11 cellular contexts compared by ENCODE assay signal in genomic region chr2:115162454-115163293, GRCh38.
DNase-seq lines count a peak whose midpoint lies in the region; ATAC-seq and TF ChIP-seq lines count a peak whose summit lies in the region.
"Had no signal": no experiment of that assay in that cellular context is flagged by ENCODE, and none has a peak within 500 bp of the region (broad histone marks: within the 10 kb centered on the region; RNA-seq: fewer than 3 reads in every experiment).

No MANE protein-coding gene starts in this region.

- H3K4me3 Mint-ChIP-seq in glutamatergic neuron (ENCODE audit: unreplicated experiment), result peak overlapping the region; percentile 87
- H3K4me3 Mint-ChIP-seq in activated CD8-positive, alpha-beta T cell treated with anti-CD3 and anti-CD28 coated beads for 36 hours, result no peak overlapping the region
- H3K4me3 Mint-ChIP-seq: CD4-positive, alpha-beta memory T cell had no signal

- H3K4me2 ChIP-seq in MM.1S (ENCODE audit: low read depth, low read length), result no peak overlapping the region

- no peak overlapping the region for H3K9ac ChIP-seq in MM.1S (ENCODE audit: low read length)

- no peaks in the 10 kb centered on the region for H3K9me3 ChIP-seq in MG63
- H3K9me3 ChIP-seq in MM.1S (replicated peaks; ENCODE audit: insufficient read depth, low read length), result no peaks in the 10 kb centered on the region

- H3F3A ChIP-seq in MM.1S (ENCODE audit: insufficient read depth, low read length), result no peaks in the 10 kb centered on the region

- H3K9me3 Mint-ChIP-seq in glutamatergic neuron (ENCODE audit: unreplicated experiment), result peaks cover 3% of the 10 kb centered on the region
- H3K9me3 Mint-ChIP-seq in activated CD8-positive, alpha-beta T cell treated with anti-CD3 and anti-CD28 coated beads for 36 hours, result peaks cover 2% of the 10 kb centered on the region

- no peaks in the 10 kb centered on the region for H4K20me1 ChIP-seq in MM.1S (ENCODE audit: insufficient read depth, low read length)

- H3K27me3 Mint-ChIP-seq in glutamatergic neuron (ENCODE audit: unreplicated experiment), result peaks cover 13% of the 10 kb centered on the region
- peaks cover 26% of the 10 kb centered on the region for H3K27me3 Mint-ChIP-seq in activated CD8-positive, alpha-beta T cell treated with anti-CD3 and anti-CD28 coated beads for 36 hours

- H2AFZ ChIP-seq in MM.1S (ENCODE audit: low read length), result no peak overlapping the region

- peak; percentile 12 for DNase-seq in D341Med (ENCODE audit: low spot score)
- peak; percentile 10 for DNase-seq in MG63
- peak; percentile 59 for DNase-seq in glutamatergic neuron
- peak; percentile 7 for DNase-seq in occipital lobe (lab: John Stamatoyannopoulos, UW)
- DNase-seq in MM.1S, result no peak
- DNase-seq in left lobe of liver (ENCODE audit: low spot score), result no peak
- DNase-seq in activated CD8-positive, alpha-beta T cell treated with anti-CD3 and anti-CD28 coated beads for 36 hours, result no peak
- DNase-seq: CD4-positive, alpha-beta memory T cell; central memory CD4-positive, alpha-beta T cell; NCI-H1436 treated with DMSO at 0.1 percent for 48 hours had no signal

- H3K27ac ChIP-seq in MM.1S (ENCODE audit: low read length), result no peak overlapping the region

- TF ChIP-seq CTCF in glutamatergic neuron (IDR thresholded peaks at IDR 0.05; ENCODE audit: partially characterized antibody, unreplicated experiment) (peak; percentile 1), MM.1S (IDR thresholded peaks at IDR 0.05; ENCODE audit: low read length) (no peak)
- no peak for TF ChIP-seq CTCF in activated CD8-positive, alpha-beta T cell treated with anti-CD3 and anti-CD28 coated beads for 36 hours (IDR thresholded peaks at IDR 0.05)

- H3K9me2 ChIP-seq in MM.1S (replicated peaks; ENCODE audit: insufficient read depth, low read length), result no peaks in the 10 kb centered on the region

- no peaks in the 10 kb centered on the region for H3K4me1 ChIP-seq in MM.1S (ENCODE audit: low read length)

- POLR2A ChIA-PET in activated CD8-positive, alpha-beta T cell treated with anti-CD3 and anti-CD28 coated beads for 36 hours (lab: Charles Lee), result interaction anchor here (0.6 kb wide), 1 partner anchor 279 kb away, joined by 3 read pairs; no protein-coding TSS in a partner anchor

- peak overlapping the region; percentile 49 for H3K4me3 ChIP-seq in MG63
- no peak overlapping the region for H3K4me3 ChIP-seq in MM.1S (ENCODE audit: low read length)

- H3K4me1 Mint-ChIP-seq in glutamatergic neuron (ENCODE audit: low read depth, unreplicated experiment), result peaks cover 9% of the 10 kb centered on the region
- H3K4me1 Mint-ChIP-seq in activated CD8-positive, alpha-beta T cell treated with anti-CD3 and anti-CD28 coated beads for 36 hours (ENCODE audit: low read depth), result peaks cover 5% of the 10 kb centered on the region

- H3K79me2 ChIP-seq in MM.1S (ENCODE audit: low read length), result no peaks in the 10 kb centered on the region

- H3K27me3 ChIP-seq in MG63 (peaks cover 8% of the 10 kb centered on the region), MM.1S (replicated peaks; ENCODE audit: insufficient read depth, low read length) (no peaks in the 10 kb centered on the region)

- intact Hi-C loops in activated CD8-positive, alpha-beta T cell treated with anti-CD3 and anti-CD28 coated beads for 36 hours (cut with micrococcal nuclease), result no loop called here

- no peaks in the 10 kb centered on the region for H3K36me3 Mint-ChIP-seq in glutamatergic neuron (ENCODE audit: unreplicated experiment)
- H3K36me3 Mint-ChIP-seq in activated CD8-positive, alpha-beta T cell treated with anti-CD3 and anti-CD28 coated beads for 36 hours (ENCODE audit: low read depth), result peaks cover 2% of the 10 kb centered on the region
- H3K36me3 Mint-ChIP-seq: CD4-positive, alpha-beta memory T cell had no signal

- H3K36me3 ChIP-seq in MG63 (no peaks in the 10 kb centered on the region), MM.1S (replicated peaks; ENCODE audit: insufficient read depth, low read length) (no peaks in the 10 kb centered on the region)

- H3K27ac Mint-ChIP-seq in glutamatergic neuron (ENCODE audit: unreplicated experiment), result peak overlapping the region; percentile 59
- H3K27ac Mint-ChIP-seq in activated CD8-positive, alpha-beta T cell treated with anti-CD3 and anti-CD28 coated beads for 36 hours, result no peak overlapping the region

- no peak for ATAC-seq in left lobe of liver
- ATAC-seq in activated CD8-positive, alpha-beta T cell treated with anti-CD3 and anti-CD28 coated beads for 36 hours, result no peak
- ATAC-seq in HG03439 (IDR thresholded peaks at IDR 0.05; ENCODE audit: unreplicated experiment), result no peak

- CTCF ChIA-PET in activated CD8-positive, alpha-beta T cell treated with anti-CD3 and anti-CD28 coated beads for 36 hours (lab: Charles Lee), result no interaction called here

Comparison
In these comparisons a context has a peak if more than half of its experiments do, and no peak if none do; other contexts are left out.
1. DNase-seq: peak in D341Med (single experiment), MG63 (single experiment), glutamatergic neuron (single experiment) and occipital lobe (single experiment); none in MM.1S (single experiment), left lobe of liver (single experiment) and activated CD8-positive, alpha-beta T cell treated with anti-CD3 and anti-CD28 coated beads for 36 hours (single experiment).